ENCODE assay signal across 8 cellular contexts in genomic region chr2:151238527-151239487, GRCh38. TPM values are rescaled to one million over a fixed set of nuclear protein-coding genes. Genes with fewer than 3 reads are reported as not detected.
A peak's percentile ranks its signal among the peaks of the same experiment; 100 is the strongest.
DNase-seq lines count a peak whose midpoint lies in the region; ATAC-seq and TF ChIP-seq lines count a peak whose summit lies in the region.

No MANE protein-coding gene starts in this region.

- WGBS in mammary epithelial cell (ENCODE audit: low coverage, missing lambda C conversion rate) = 6% methylated on average over 6 of the region's 6 CpGs

- H3K4me3 ChIP-seq in SJSA1 (no peak overlapping the region), mammary epithelial cell (replicated peaks in 1 of 3; ENCODE audit: insufficient read depth in 1 of 3, low read depth in 2 of 3, low read length in 3 of 3) (no peak overlapping the region)

- dilution Hi-C loops in mammary epithelial cell (cut with HindIII; ENCODE audit: low sequenced_read_pairs) = no loop called here

- no TSS peak for BruUV-seq in mammary epithelial cell (replicated peaks; lab: Mats Ljungman, UMichigan)

- intact Hi-C loops in mammary epithelial cell (cut with micrococcal nuclease) = loop anchor here (2.0 to 10.0 kb wide), 6 partner anchors 187 to 1642 kb away; no protein-coding TSS in a partner anchor

- H3K9me3 ChIP-seq in SJSA1 (replicated peaks) = no peaks in the 10 kb centered on the region
- no peaks in the 10 kb centered on the region for H3K9me3 ChIP-seq in mammary epithelial cell (replicated peaks; ENCODE audit: insufficient read depth, low read length)

- peak; percentile 62 for DNase-seq in ACHN
- DNase-seq in NCI-H1092 (lab: John Stamatoyannopoulos, UW) = peak; percentile 33
- DNase-seq in SJSA1 (ENCODE audit: low read depth in 1 of 2, low spot score in 2 of 2) = peak; percentile 45 to 64
- peak; percentile 51 for DNase-seq in mammary epithelial cell
- DNase-seq in kidney tubule cell (ENCODE audit: low spot score) = peak; percentile 69
- DNase-seq in stimulated activated CD8-positive, alpha-beta memory T cell treated with anti-CD3 and anti-CD28 coated beads, Interleukin-4, amount 100 ng/mL, for 48 hours = peak; percentile 40

- H2AFZ ChIP-seq in mammary epithelial cell (ENCODE audit: low read depth, low read length) = no peak overlapping the region

- no peaks in the 10 kb centered on the region for H3K36me3 ChIP-seq in SJSA1
- no peaks in the 10 kb centered on the region for H3K36me3 ChIP-seq in mammary epithelial cell (ENCODE audit: insufficient read depth, low read length)

- CTCF ChIA-PET in mammary epithelial cell (lab: Charles Lee; ENCODE audit: low non-redundant PET) = interaction anchor here (0.6 to 0.7 kb wide), 5 partner anchors 12 to 1637 kb away, joined by 3 to 7 read pairs (median 3); no protein-coding TSS in a partner anchor

- no peaks in the 10 kb centered on the region for H3K79me2 ChIP-seq in mammary epithelial cell (ENCODE audit: insufficient read depth, low read length)

- H3K27ac ChIP-seq in SJSA1 = no peak overlapping the region
- no peak overlapping the region for H3K27ac ChIP-seq in mammary epithelial cell (ENCODE audit: insufficient read depth, low read depth, low read length)

- no peak overlapping the region for H3K9ac ChIP-seq in mammary epithelial cell (ENCODE audit: insufficient read depth, low read length)

- H3K4me2 ChIP-seq in mammary epithelial cell (ENCODE audit: insufficient read depth, low read depth, low read length) = no peak overlapping the region

- H4K20me1 ChIP-seq in mammary epithelial cell (ENCODE audit: insufficient read depth, low read length) = no peaks in the 10 kb centered on the region

- in situ Hi-C loops in ACHN (cut with HindIII; ENCODE audit: low pct_ligation_motif_present, low pct_unique_long_range_greater_than_20kb, low sequenced_read_pairs) = no loop called here
- in situ Hi-C loops in mammary epithelial cell (cut with MboI; ENCODE audit: low sequenced_read_pairs in 2 of 2) = loop anchor here in 1 of 2 donors (5.0 to 25.0 kb wide), 3 partner anchors 627 to 1642 kb away; partner anchors contain the start of gene RND3

- no peaks in the 10 kb centered on the region for H3K4me1 ChIP-seq in SJSA1 (replicated peaks)
- H3K4me1 ChIP-seq in mammary epithelial cell (ENCODE audit: insufficient read depth, low read length) = peaks cover 7% of the 10 kb centered on the region

- H3K27me3 ChIP-seq in SJSA1 (replicated peaks) = no peaks in the 10 kb centered on the region
- H3K27me3 ChIP-seq in mammary epithelial cell (ENCODE audit: insufficient read depth, low read length) = no peaks in the 10 kb centered on the region

- TF ChIP-seq CTCF in GM12873 (IDR thresholded peaks at IDR 0.05; ENCODE audit: insufficient read depth, low read depth, low read length, missing control alignments) = peak; percentile 68
- TF ChIP-seq CTCF in mammary epithelial cell (conservative IDR thresholded peaks at IDR 0.05 in 1 of 2, IDR thresholded peaks at IDR 0.05 in 1 of 2; ENCODE audit: extremely low read depth in 1 of 2, insufficient read depth in 1 of 2, low read depth in 1 of 2, low read length in 2 of 2) = peak; percentile 75 to 79

- ATAC-seq in HG02623 (IDR thresholded peaks at IDR 0.05; ENCODE audit: unreplicated experiment) = peak; percentile 88

RNA-seq across cellular contexts. Expression of gene RBM43, which starts 22.9 kb away (rescaled TPM):
- 1.7 and 3.7 TPM in 2 replicates for total RNA-seq in SJSA1 (2014; rRNA removed; shearing (Covaris generic))
- total RNA-seq in mammary epithelial cell = 1 to 10 TPM; 2.6 to 4.2 TPM
- 1.8 TPM for polyA plus RNA-seq in mammary epithelial cell
- polyA minus RNA-seq in mammary epithelial cell = 1.9 TPM

RNA-seq across cellular contexts. Expression of gene NMI, which starts 50.7 kb away (rescaled TPM):
- 15.3 and 25.8 TPM in 2 replicates for total RNA-seq in SJSA1 (2014; rRNA removed; shearing (Covaris generic))
- 1 to 10 TPM; 2.5 to 6.7 TPM for total RNA-seq in mammary epithelial cell
- polyA plus RNA-seq in mammary epithelial cell = 2.7 TPM
- polyA minus RNA-seq in mammary epithelial cell = 3.5 TPM
